9 cellular contexts compared by ENCODE assay signal in the genomic region with DNA sequence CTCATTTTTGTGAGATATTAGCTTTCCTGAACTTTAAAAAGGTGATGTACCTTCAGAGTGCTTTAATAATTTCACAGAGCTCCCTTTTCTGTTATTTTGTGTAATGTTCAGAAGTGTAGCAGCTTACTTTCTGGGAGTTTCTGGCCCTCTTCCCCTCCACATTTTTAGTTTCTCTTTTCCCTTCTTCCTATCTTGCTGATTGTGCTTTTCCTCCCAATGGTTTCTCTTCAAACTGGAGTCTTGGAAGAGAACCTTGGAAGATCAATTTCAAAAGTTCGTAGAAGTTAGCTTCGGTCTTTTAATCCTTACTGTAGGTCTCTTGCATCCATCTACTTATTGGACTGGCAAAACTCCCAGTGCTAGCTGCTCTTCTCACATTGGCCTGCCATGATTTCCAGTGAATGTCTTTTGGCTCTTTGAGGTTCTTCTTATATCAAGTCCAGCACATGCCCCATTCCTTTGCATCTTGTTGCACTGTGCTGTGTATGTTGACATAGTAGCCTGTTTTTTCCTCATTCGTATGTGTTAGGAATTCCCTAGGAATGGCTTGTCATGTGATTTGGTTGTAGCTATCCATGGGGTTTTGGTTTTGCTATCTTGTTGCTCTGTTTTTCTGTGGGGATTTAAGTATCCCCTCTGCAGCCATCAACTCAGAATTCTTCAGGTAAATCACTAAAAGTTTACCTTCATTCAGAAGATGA. TPM values are rescaled to one million over a fixed set of nuclear protein-coding genes. Genes with fewer than 3 reads are reported as not detected.
DNase-seq lines count a peak whose midpoint lies in the region; ATAC-seq and TF ChIP-seq lines count a peak whose summit lies in the region.
"Had no signal": no experiment of that assay in that cellular context is flagged by ENCODE, and none has a peak within 500 bp of the region (broad histone marks: within the 10 kb centered on the region; RNA-seq: fewer than 3 reads in every experiment).

No MANE protein-coding gene starts in this region.

- ATAC-seq in DND-41 (ENCODE audit: insufficient read depth, low read depth) (no peak), Panc1 (0 out of 2 replicates have a peak, but pooled peaks have one; percentile 36), GM21825 (IDR thresholded peaks at IDR 0.05; ENCODE audit: unreplicated experiment) (no peak)

- H3K36me3 Mint-ChIP-seq in endodermal cell (ENCODE audit: low read depth), result peaks cover 13% of the 10 kb centered on the region
- peaks cover 2% of the 10 kb centered on the region for H3K36me3 Mint-ChIP-seq in osteocyte (ENCODE audit: unreplicated experiment)

- H3K4me1 Mint-ChIP-seq in endodermal cell (peaks cover 15% of the 10 kb centered on the region), osteocyte (ENCODE audit: unreplicated experiment) (peaks cover 46% of the 10 kb centered on the region)

- no peak overlapping the region for H3K4me3 ChIP-seq in DND-41 (ENCODE audit: low read depth in 1 of 2, low read length in 2 of 2)
- H3K4me3 ChIP-seq in Panc1 (ENCODE audit: low read depth in 2 of 2, low read length in 2 of 2), result no peak overlapping the region
- no peak overlapping the region for H3K4me3 ChIP-seq in endodermal cell (ENCODE audit: low read length)

- H3K9me3 ChIP-seq in DND-41 (ENCODE audit: insufficient read depth, low read length, severe bottlenecking), result no peaks in the 10 kb centered on the region
- H3K9me3 ChIP-seq in Panc1 (ENCODE audit: control insufficient read depth, insufficient read depth, low read depth, low read length), result no peaks in the 10 kb centered on the region
- no peaks in the 10 kb centered on the region for H3K9me3 ChIP-seq in endodermal cell (ENCODE audit: control insufficient read depth, low read length)

- peaks cover 96% of the 10 kb centered on the region for H4K20me1 ChIP-seq in DND-41 (ENCODE audit: insufficient read depth, low read length)

- H2AFZ ChIP-seq in DND-41 (ENCODE audit: low read depth, low read length), result no peak overlapping the region

- DNase-seq in DND-41 (no peak), Panc1 (ENCODE audit: low read depth, low spot score) (no peak), endodermal cell (no peak), osteocyte (ENCODE audit: extremely low spot score, unreplicated experiment) (no peak), HuH-7 (ENCODE audit: low spot score) (no peak), SKM-1 (lab: John Stamatoyannopoulos, UW; ENCODE audit: unreplicated experiment) (no peak)
- DNase-seq: GF-D8, NCI-H187 had no signal

- H3K4me3 Mint-ChIP-seq in endodermal cell (no peak overlapping the region), osteocyte (ENCODE audit: unreplicated experiment) (no peak overlapping the region)

- intact Hi-C loops in Panc1 (cut with micrococcal nuclease; ENCODE audit: unreplicated experiment), result no loop called here

- H3K27ac Mint-ChIP-seq in endodermal cell (peak overlapping the region; percentile 60), osteocyte (ENCODE audit: unreplicated experiment) (peak overlapping the region; percentile 80)

- H3K79me2 ChIP-seq in DND-41 (ENCODE audit: insufficient read depth, low read length), result peaks cover 100% of the 10 kb centered on the region

- peaks cover 44% of the 10 kb centered on the region for H3K4me1 ChIP-seq in DND-41 (ENCODE audit: insufficient read depth, low read length)
- H3K4me1 ChIP-seq in Panc1 (ENCODE audit: control insufficient read depth, insufficient read depth, low read length), result peaks cover 12% of the 10 kb centered on the region
- H3K4me1 ChIP-seq in endodermal cell (ENCODE audit: control insufficient read depth, insufficient read depth, low read length), result no peaks in the 10 kb centered on the region

- H3K4me2 ChIP-seq in DND-41 (ENCODE audit: insufficient read depth, low read length), result peak overlapping the region; percentile 32; the same call in 1 of the 2 replicates

- H3K27me3 Mint-ChIP-seq in endodermal cell (ENCODE audit: insufficient read depth) (no peaks in the 10 kb centered on the region), osteocyte (ENCODE audit: unreplicated experiment) (no peaks in the 10 kb centered on the region)

- POLR2A ChIA-PET in Panc1 (lab: Charles Lee), result no interaction called here

- in situ Hi-C loops in Panc1 (cut with HindIII; ENCODE audit: low pct_unique_long_range_greater_than_20kb, low sequenced_read_pairs), result no loop called here

- H3K27me3 ChIP-seq in DND-41 (ENCODE audit: insufficient read depth, low read length, poor library complexity) (no peaks in the 10 kb centered on the region), Panc1 (ENCODE audit: control insufficient read depth, insufficient read depth, low read length) (no peaks in the 10 kb centered on the region), endodermal cell (ENCODE audit: control insufficient read depth, insufficient read depth, low read length, poor library complexity, severe bottlenecking) (no peaks in the 10 kb centered on the region)

- 93 to 95% methylated on average over 2 to 3 of the region's 3 CpGs for WGBS in endodermal cell (ENCODE audit: insufficient coverage in 1 of 2, insufficient read length in 1 of 2), 2 experiments

- CTCF ChIA-PET in Panc1 (lab: Charles Lee), result no interaction called here

- BruUV-seq in Panc1 (replicated peaks; lab: Mats Ljungman, UMichigan), result no TSS peak

- no peak overlapping the region for H3K27ac ChIP-seq in DND-41 (ENCODE audit: low read length)
- no peak overlapping the region for H3K27ac ChIP-seq in Panc1 (ENCODE audit: low read length)
- no peak overlapping the region for H3K27ac ChIP-seq in endodermal cell (ENCODE audit: low read depth, low read length)

- no peak for TF ChIP-seq CTCF in DND-41 (IDR thresholded peaks at IDR 0.05; ENCODE audit: borderline replicate concordance, extremely low read depth, low read length, poor library complexity, severe bottlenecking)
- no peak for TF ChIP-seq CTCF in Panc1 (IDR thresholded peaks at IDR 0.05)
- TF ChIP-seq CTCF in endodermal cell (conservative IDR thresholded peaks at IDR 0.05), result no peak
- TF ChIP-seq CTCF in osteocyte (IDR thresholded peaks at IDR 0.05), result no peak

- no peak overlapping the region for H3K9ac ChIP-seq in DND-41 (ENCODE audit: low read depth, low read length)
- H3K9ac ChIP-seq in endodermal cell (ENCODE audit: extremely low read depth, low read length, poor library complexity, severe bottlenecking), result no peak overlapping the region

- H3K9me3 Mint-ChIP-seq in endodermal cell, result no peaks in the 10 kb centered on the region
- H3K9me3 Mint-ChIP-seq in osteocyte (ENCODE audit: unreplicated experiment), result no peaks in the 10 kb centered on the region

- H3K36me3 ChIP-seq in DND-41 (ENCODE audit: insufficient read depth, low read length), result peaks cover 58% of the 10 kb centered on the region
- H3K36me3 ChIP-seq in Panc1 (ENCODE audit: control insufficient read depth, insufficient read depth, low read length), result 0 out of 2 replicates have a peak, but pooled peaks cover 2% of the 10 kb centered on the region
- peaks cover 52% of the 10 kb centered on the region for H3K36me3 ChIP-seq in endodermal cell (ENCODE audit: control insufficient read depth, insufficient read depth, low read length)

RNA-seq across cellular contexts. Expression of a gene that starts 7.8 kb away (rescaled TPM):
- total RNA-seq in Panc1 (2021; ENCODE audit: unreplicated experiment), result 29.6 TPM
- polyA plus RNA-seq in Panc1 (2012; ENCODE audit: insufficient read length), result 14.1 TPM
- 10 to 100 TPM; 51.4 to 53.3 TPM for total RNA-seq in endodermal cell
- 41.9 TPM for polyA plus RNA-seq in endodermal cell (2013, experiment 1 of 2)
- 40.8 TPM for polyA plus RNA-seq in endodermal cell (2013, experiment 2 of 2)
- 33.0 and 34.1 TPM in 2 replicates for total RNA-seq in osteocyte
